In the genomic region with DNA sequence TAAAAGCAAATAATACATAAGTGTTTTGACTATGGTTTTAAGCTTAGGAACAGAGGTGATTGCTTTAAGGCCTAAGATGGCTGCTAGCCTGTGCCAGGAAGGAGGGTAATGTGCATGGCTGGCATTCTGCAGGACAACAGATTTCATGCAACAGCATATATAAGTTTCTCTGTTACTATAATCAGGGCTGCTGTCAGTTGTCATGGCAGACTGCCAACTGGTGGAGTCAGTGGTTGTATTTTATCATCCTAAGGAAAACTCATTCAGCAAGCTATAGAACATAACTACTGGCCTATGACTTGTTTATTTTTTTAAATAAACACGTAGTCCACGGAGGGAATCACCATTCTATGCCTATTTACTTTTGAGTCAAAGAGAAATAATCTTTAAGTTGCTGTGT, we compare ENCODE assay signal across 1 cellular context.
TF ChIP-seq lines count a peak whose summit lies in the region.

No MANE protein-coding gene starts in this region.

TF ChIP-seq in IMR-90, 13 proteins besides CTCF, POLR2A, EP300 and RAD21 (continued from another document):
- TF ChIP-seq, protein P1, sequence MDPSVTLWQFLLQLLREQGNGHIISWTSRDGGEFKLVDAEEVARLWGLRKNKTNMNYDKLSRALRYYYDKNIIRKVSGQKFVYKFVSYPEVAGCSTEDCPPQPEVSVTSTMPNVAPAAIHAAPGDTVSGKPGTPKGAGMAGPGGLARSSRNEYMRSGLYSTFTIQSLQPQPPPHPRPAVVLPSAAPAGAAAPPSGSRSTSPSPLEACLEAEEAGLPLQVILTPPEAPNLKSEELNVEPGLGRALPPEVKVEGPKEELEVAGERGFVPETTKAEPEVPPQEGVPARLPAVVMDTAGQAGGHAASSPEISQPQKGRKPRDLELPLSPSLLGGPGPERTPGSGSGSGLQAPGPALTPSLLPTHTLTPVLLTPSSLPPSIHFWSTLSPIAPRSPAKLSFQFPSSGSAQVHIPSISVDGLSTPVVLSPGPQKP (IDR thresholded peaks at IDR 0.05; ENCODE audit: borderline replicate concordance, low read depth, low read length) = no peak
- no peak for TF ChIP-seq MAZ (IDR thresholded peaks at IDR 0.05; ENCODE audit: borderline replicate concordance, low read depth, low read length)
- no peak for TF ChIP-seq SMC3 (IDR thresholded peaks at IDR 0.05; ENCODE audit: low read depth, low read length)
